2 cellular contexts compared by ENCODE assay signal in genomic region chr16:88872650-88873331, GRCh38.
TF ChIP-seq lines count a peak whose summit lies in the region.

No MANE protein-coding gene starts in this region.

TF ChIP-seq in HepG2, 621 proteins besides CTCF, POLR2A, EP300 and RAD21:
- TF ChIP-seq EZH2 (conservative IDR thresholded peaks at IDR 0.05; ENCODE audit: low read depth, low read length) (peak; percentile 33; the same call in 1 of the 2 replicates), DDIT3 (CRISPR knock-in tag; IDR thresholded peaks at IDR 0.05) (no peak), ZNF589 (CRISPR knock-in tag; conservative IDR thresholded peaks at IDR 0.05) (no peak)
TF ChIP-seq in HepG2: peak in this region for 1.

TF ChIP-seq in K562, 482 proteins besides CTCF, POLR2A, EP300 and RAD21:
- TF ChIP-seq SUPT5H (IDR thresholded peaks at IDR 0.05) = peak; percentile 55
- 0 out of 2 replicates have a peak, but pooled peaks have one; percentile 57 for TF ChIP-seq ZC3H4 (CRISPR knock-in tag; IDR thresholded peaks at IDR 0.05; ENCODE audit: borderline replicate concordance)
- peak; percentile 63; the same call in 1 of the 2 replicates for TF ChIP-seq CBX1 (IDR thresholded peaks at IDR 0.05; ENCODE audit: low read depth)
- TF ChIP-seq, protein P1, sequence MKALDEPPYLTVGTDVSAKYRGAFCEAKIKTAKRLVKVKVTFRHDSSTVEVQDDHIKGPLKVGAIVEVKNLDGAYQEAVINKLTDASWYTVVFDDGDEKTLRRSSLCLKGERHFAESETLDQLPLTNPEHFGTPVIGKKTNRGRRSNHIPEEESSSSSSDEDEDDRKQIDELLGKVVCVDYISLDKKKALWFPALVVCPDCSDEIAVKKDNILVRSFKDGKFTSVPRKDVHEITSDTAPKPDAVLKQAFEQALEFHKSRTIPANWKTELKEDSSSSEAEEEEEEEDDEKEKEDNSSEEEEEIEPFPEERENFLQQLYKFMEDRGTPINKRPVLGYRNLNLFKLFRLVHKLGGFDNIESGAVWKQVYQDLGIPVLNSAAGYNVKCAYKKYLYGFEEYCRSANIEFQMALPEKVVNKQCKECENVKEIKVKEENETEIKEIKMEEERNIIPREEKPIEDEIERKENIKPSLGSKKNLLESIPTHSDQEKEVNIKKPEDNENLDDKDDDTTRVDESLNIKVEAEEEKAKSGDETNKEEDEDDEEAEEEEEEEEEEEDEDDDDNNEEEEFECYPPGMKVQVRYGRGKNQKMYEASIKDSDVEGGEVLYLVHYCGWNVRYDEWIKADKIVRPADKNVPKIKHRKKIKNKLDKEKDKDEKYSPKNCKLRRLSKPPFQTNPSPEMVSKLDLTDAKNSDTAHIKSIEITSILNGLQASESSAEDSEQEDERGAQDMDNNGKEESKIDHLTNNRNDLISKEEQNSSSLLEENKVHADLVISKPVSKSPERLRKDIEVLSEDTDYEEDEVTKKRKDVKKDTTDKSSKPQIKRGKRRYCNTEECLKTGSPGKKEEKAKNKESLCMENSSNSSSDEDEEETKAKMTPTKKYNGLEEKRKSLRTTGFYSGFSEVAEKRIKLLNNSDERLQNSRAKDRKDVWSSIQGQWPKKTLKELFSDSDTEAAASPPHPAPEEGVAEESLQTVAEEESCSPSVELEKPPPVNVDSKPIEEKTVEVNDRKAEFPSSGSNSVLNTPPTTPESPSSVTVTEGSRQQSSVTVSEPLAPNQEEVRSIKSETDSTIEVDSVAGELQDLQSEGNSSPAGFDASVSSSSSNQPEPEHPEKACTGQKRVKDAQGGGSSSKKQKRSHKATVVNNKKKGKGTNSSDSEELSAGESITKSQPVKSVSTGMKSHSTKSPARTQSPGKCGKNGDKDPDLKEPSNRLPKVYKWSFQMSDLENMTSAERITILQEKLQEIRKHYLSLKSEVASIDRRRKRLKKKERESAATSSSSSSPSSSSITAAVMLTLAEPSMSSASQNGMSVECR (CRISPR knock-in tag; IDR thresholded peaks at IDR 0.05) = 0 out of 2 replicates have a peak, but pooled peaks have one; percentile 33
- TF ChIP-seq POLR2G (IDR thresholded peaks at IDR 0.05; ENCODE audit: low read depth, low read length) = peak; percentile 80
- TF ChIP-seq, protein P2, sequence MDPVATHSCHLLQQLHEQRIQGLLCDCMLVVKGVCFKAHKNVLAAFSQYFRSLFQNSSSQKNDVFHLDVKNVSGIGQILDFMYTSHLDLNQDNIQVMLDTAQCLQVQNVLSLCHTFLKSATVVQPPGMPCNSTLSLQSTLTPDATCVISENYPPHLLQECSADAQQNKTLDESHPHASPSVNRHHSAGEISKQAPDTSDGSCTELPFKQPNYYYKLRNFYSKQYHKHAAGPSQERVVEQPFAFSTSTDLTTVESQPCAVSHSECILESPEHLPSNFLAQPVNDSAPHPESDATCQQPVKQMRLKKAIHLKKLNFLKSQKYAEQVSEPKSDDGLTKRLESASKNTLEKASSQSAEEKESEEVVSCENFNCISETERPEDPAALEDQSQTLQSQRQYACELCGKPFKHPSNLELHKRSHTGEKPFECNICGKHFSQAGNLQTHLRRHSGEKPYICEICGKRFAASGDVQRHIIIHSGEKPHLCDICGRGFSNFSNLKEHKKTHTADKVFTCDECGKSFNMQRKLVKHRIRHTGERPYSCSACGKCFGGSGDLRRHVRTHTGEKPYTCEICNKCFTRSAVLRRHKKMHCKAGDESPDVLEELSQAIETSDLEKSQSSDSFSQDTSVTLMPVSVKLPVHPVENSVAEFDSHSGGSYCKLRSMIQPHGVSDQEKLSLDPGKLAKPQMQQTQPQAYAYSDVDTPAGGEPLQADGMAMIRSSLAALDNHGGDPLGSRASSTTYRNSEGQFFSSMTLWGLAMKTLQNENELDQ (CRISPR knock-in tag; IDR thresholded peaks at IDR 0.05; ENCODE audit: borderline replicate concordance) = no peak
- TF ChIP-seq PTBP1 (IDR thresholded peaks at IDR 0.05; ENCODE audit: low read depth, low read length) = 0 out of 2 replicates have a peak, but pooled peaks have one; percentile 67
- no peak for TF ChIP-seq IFI16 (CRISPR knock-in tag; IDR thresholded peaks at IDR 0.05)
- TF ChIP-seq ZNF778 (CRISPR knock-in tag; IDR thresholded peaks at IDR 0.05) = no peak
- TF ChIP-seq HMG20A (CRISPR knock-in tag; conservative IDR thresholded peaks at IDR 0.05) = no peak
- no peak for TF ChIP-seq RHOXF2B (CRISPR knock-in tag; conservative IDR thresholded peaks at IDR 0.05)
- no peak for TF ChIP-seq NR0B1 (IDR thresholded peaks at IDR 0.05; ENCODE audit: partially characterized antibody)
- no peak for TF ChIP-seq THAP7 (CRISPR knock-in tag; IDR thresholded peaks at IDR 0.05)
- peak; percentile 89; the same call in 1 of the 2 replicates for TF ChIP-seq POLR2AphosphoS2 (IDR thresholded peaks at IDR 0.05; ENCODE audit: low read length)
- TF ChIP-seq ZNF551 (CRISPR knock-in tag; IDR thresholded peaks at IDR 0.05) = no peak
- TF ChIP-seq POLR2B (IDR thresholded peaks at IDR 0.05; ENCODE audit: low read depth, partially characterized antibody) = peak; percentile 56
- TF ChIP-seq FOXA3 (CRISPR knock-in tag; conservative IDR thresholded peaks at IDR 0.05 in 1 of 2, IDR thresholded peaks at IDR 0.05 in 1 of 2) = no peak
- TF ChIP-seq ZBTB7A (IDR thresholded peaks at IDR 0.05; ENCODE audit: borderline replicate concordance, control insufficient read depth, low read depth, low read length) = 0 out of 2 replicates have a peak, but pooled peaks have one; percentile 26
- TF ChIP-seq SMAD4 (CRISPR knock-in tag; conservative IDR thresholded peaks at IDR 0.05) = no peak
- TF ChIP-seq ZBED1 (IDR thresholded peaks at IDR 0.05) = 0 out of 2 replicates have a peak, but pooled peaks have one; percentile 30
- TF ChIP-seq, protein P3, sequence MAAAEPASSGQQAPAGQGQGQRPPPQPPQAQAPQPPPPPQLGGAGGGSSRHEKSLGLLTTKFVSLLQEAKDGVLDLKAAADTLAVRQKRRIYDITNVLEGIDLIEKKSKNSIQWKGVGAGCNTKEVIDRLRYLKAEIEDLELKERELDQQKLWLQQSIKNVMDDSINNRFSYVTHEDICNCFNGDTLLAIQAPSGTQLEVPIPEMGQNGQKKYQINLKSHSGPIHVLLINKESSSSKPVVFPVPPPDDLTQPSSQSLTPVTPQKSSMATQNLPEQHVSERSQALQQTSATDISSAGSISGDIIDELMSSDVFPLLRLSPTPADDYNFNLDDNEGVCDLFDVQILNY (CRISPR knock-in tag; IDR thresholded peaks at IDR 0.05) = 0 out of 2 replicates have a peak, but pooled peaks have one; percentile 6
- no peak for TF ChIP-seq NCOR1 (IDR thresholded peaks at IDR 0.05)
- peak; percentile 15; the same call in 1 of the 2 replicates for TF ChIP-seq MBD2 (IDR thresholded peaks at IDR 0.05; ENCODE audit: borderline replicate concordance, low read depth)
- TF ChIP-seq HMBOX1 (IDR thresholded peaks at IDR 0.05) = no peak
- TF ChIP-seq FOSL1 (tag; conservative IDR thresholded peaks at IDR 0.05) = no peak
- TF ChIP-seq ZNF79 (CRISPR knock-in tag; IDR thresholded peaks at IDR 0.05; ENCODE audit: low read depth) = no peak
- TF ChIP-seq ZBTB1 (CRISPR knock-in tag; IDR thresholded peaks at IDR 0.05; ENCODE audit: borderline replicate concordance, low read depth) = no peak
- TF ChIP-seq ZSCAN32 (CRISPR knock-in tag; IDR thresholded peaks at IDR 0.05) = no peak
- TF ChIP-seq HDAC2 (IDR thresholded peaks at IDR 0.05) = no peak
- peak; percentile 98 for TF ChIP-seq RBM22 (IDR thresholded peaks at IDR 0.05; ENCODE audit: low read depth, low read length, poor library complexity, severe bottlenecking)
TF ChIP-seq in K562: peak in this region for 13.
